1 cellular context compared by ENCODE assay signal in the genomic region with DNA sequence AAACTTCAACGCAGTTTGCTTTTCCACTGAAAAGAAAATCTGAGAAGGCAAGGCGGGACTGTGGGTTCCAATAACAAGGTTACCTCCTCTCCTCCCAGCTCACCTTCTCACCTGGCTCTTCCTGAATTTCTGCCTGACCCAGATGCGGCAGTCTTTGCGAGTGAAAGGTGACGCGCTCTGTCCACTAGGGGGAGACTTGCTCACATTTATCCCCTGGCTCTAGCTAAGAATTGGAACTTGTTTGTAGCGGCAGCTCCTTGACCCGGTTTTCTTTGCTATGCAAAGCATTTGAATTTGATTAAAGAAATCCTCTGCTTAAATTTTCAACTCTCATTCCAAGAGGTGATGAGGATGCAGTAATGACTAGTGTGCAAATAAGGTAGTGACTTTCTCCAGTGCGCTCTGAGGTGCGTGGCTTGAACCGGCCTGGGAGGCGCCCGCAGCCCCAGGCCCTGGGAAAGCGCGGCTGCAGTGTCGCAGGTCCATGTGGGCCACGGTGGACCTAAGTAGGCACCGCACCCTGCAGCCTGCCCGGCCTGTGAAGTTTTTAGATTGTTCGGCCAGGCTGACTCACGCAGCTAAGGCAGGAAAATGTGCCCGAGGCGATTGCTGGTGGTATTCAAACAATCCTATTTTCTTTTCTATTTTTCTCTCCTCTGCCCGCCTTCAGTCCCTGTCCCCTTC.
TF ChIP-seq lines count a peak whose summit lies in the region.

No MANE protein-coding gene starts in this region.

TF ChIP-seq in GM23338, 12 proteins besides CTCF, POLR2A, EP300 and RAD21 (continued from another document):
- TF ChIP-seq ZNF462 (CRISPR knock-in tag; IDR thresholded peaks at IDR 0.05), result no peak
